In genomic region chr1:57279909-57280666, GRCh38 we compare ENCODE assay signal across 13 cellular contexts.
DNase-seq lines count a peak whose midpoint lies in the region.
"Had no signal": no experiment of that assay in that cellular context is flagged by ENCODE, and none has a peak within 500 bp of the region (broad histone marks: within the 10 kb centered on the region; RNA-seq: fewer than 3 reads in every experiment).

No MANE protein-coding gene starts in this region.

- H3K27ac ChIP-seq in esophagus (ENCODE audit: low read depth in 2 of 2, low read length in 1 of 2): peak overlapping the region; percentile 59 to 63
- H3K27ac ChIP-seq: KMS-11 had no signal

- H3K36me3 ChIP-seq in esophagus (ENCODE audit: control insufficient read depth in 2 of 2, insufficient read depth in 2 of 2, low read length in 1 of 2): no peaks in the 10 kb centered on the region
- no peaks in the 10 kb centered on the region for H3K36me3 ChIP-seq in MG63

- 49 to 52% methylated on average over 3 of the region's 3 CpGs for WGBS in esophagus, 2 donors

- H3K9me3 ChIP-seq in esophagus (ENCODE audit: control insufficient read depth in 2 of 2, insufficient read depth in 1 of 2, low read depth in 1 of 2, low read length in 1 of 2): no peaks in the 10 kb centered on the region
- H3K9me3 ChIP-seq in MG63: no peaks in the 10 kb centered on the region

- no peak overlapping the region for H3K4me3 ChIP-seq in esophagus (ENCODE audit: low read depth in 1 of 2, low read length in 2 of 2)
- no peak overlapping the region for H3K4me3 ChIP-seq in MG63

- H3K27me3 ChIP-seq in esophagus (ENCODE audit: control insufficient read depth in 1 of 2, insufficient read depth in 2 of 2, low read length in 2 of 2) (no peaks in the 10 kb centered on the region), MG63 (no peaks in the 10 kb centered on the region)

- DNase-seq in DMS53 (lab: John Stamatoyannopoulos, UW) (peak; percentile 89), NCI-H226 (peak; percentile 26), mucosa of gallbladder (ENCODE audit: low spot score) (peak; percentile 46), GF-D8 (lab: John Stamatoyannopoulos, UW) (no peak), CD1c-positive myeloid dendritic cell (ENCODE audit: extremely low spot score) (no peak), MG63 (no peak)
- DNase-seq in activated CD8-positive, alpha-beta memory T cell treated with anti-CD3 and anti-CD28 coated beads for 24 hours: no peak
- DNase-seq: activated naive CD4-positive, alpha-beta T cell treated with Interleukin-2 at 50 U/mL for 16 hours; effector memory CD4-positive, alpha-beta T cell; NCI-H1417 treated with DMSO at 0.1 percent for 48 hours; NCI-H526 had no signal

- H3K4me1 ChIP-seq in esophagus (ENCODE audit: control insufficient read depth in 2 of 2, insufficient read depth in 2 of 2, low read length in 1 of 2): peaks cover 0 to 5% of the 10 kb centered on the region in 2 donors

Comparison
In these comparisons a context has a peak if more than half of its experiments do, and no peak if none do; other contexts are left out.
1. DNase-seq: peak in DMS53 (single experiment), NCI-H226 (single experiment) and mucosa of gallbladder (single experiment); none in GF-D8 (single experiment), CD1c-positive myeloid dendritic cell (single experiment), activated CD8-positive, alpha-beta memory T cell treated with anti-CD3 and anti-CD28 coated beads for 24 hours (single experiment) and MG63 (single experiment).